Comparison of ENCODE assay signal across 18 cellular contexts in genomic region chr7:149087366-149087765, GRCh38. TPM values are rescaled to one million over a fixed set of nuclear protein-coding genes. Genes with fewer than 3 reads are reported as not detected.
DNase-seq lines count a peak whose midpoint lies in the region; ATAC-seq and TF ChIP-seq lines count a peak whose summit lies in the region.
"Had no signal": no experiment of that assay in that cellular context is flagged by ENCODE, and none has a peak within 500 bp of the region (broad histone marks: within the 10 kb centered on the region; RNA-seq: fewer than 3 reads in every experiment).

No MANE protein-coding gene starts in this region.

- H3K27ac Mint-ChIP-seq in natural killer cell, result peak overlapping the region; percentile 39 to 56
- H3K27ac Mint-ChIP-seq in natural killer cell treated with Interleukin-12 subunit alpha and Interleukin-12 subunit beta and Interleukin-15 and Interleukin-18, amount 100 ng/mL, for 72 hours, result no peak overlapping the region
- H3K27ac Mint-ChIP-seq in T-cell, result peak overlapping the region; percentile 61 to 62
- H3K27ac Mint-ChIP-seq in nephron, result peak overlapping the region in 1 of 3 experiments; percentile 10
- H3K27ac Mint-ChIP-seq: GM23338 had no signal

- CTCF ChIA-PET in T-cell (lab: Charles Lee), result interaction anchor here in 1 of 2 donors (0.7 to 1.5 kb wide), 3 partner anchors 60 to 82 kb away, joined by 3 to 7 read pairs (median 6); partner anchors contain the start of gene ZNF398

- H3K27me3 ChIP-seq in brain microvascular endothelial cell (replicated peaks), result no peaks in the 10 kb centered on the region
- H3K27me3 ChIP-seq: Peyer's patch, SJCRH30 had no signal

- H3K27ac ChIP-seq in brain microvascular endothelial cell, result no peak overlapping the region
- H3K27ac ChIP-seq: KMS-11, Peyer's patch, SJCRH30 had no signal

- no peak for TF ChIP-seq CTCF in natural killer cell (IDR thresholded peaks at IDR 0.05)
- no peak for TF ChIP-seq CTCF in nephron (IDR thresholded peaks at IDR 0.05; ENCODE audit: unreplicated experiment in 3 of 3)
- no peak for TF ChIP-seq CTCF in brain microvascular endothelial cell (IDR thresholded peaks at IDR 0.05; ENCODE audit: low read depth, low read length, missing control alignments)

- intact Hi-C loops in natural killer cell (cut with micrococcal nuclease), result no loop called here

- no peak overlapping the region for H3K4me3 ChIP-seq in brain microvascular endothelial cell (ENCODE audit: low read depth, low read length)
- H3K4me3 ChIP-seq: GM23338, Peyer's patch, SJCRH30 had no signal

- no peaks in the 10 kb centered on the region for H3K36me3 ChIP-seq in brain microvascular endothelial cell (replicated peaks)
- H3K36me3 ChIP-seq: SJCRH30 had no signal

- H3K27me3 Mint-ChIP-seq in natural killer cell (ENCODE audit: low read depth in 2 of 2) (no peaks in the 10 kb centered on the region), T-cell (no peaks in the 10 kb centered on the region), nephron (ENCODE audit: low read depth) (no peaks in the 10 kb centered on the region)
- no peaks in the 10 kb centered on the region for H3K27me3 Mint-ChIP-seq in natural killer cell treated with Interleukin-12 subunit alpha and Interleukin-12 subunit beta and Interleukin-15 and Interleukin-18, amount 100 ng/mL, for 72 hours

- ATAC-seq in natural killer cell (peak; percentile 7 to 31 (median 14)), T-cell (replicated peaks in 1 of 4) (no peak), HG03521 (IDR thresholded peaks at IDR 0.05; ENCODE audit: unreplicated experiment) (no peak), GM21367 (IDR thresholded peaks at IDR 0.05; ENCODE audit: unreplicated experiment) (no peak)
- ATAC-seq in natural killer cell treated with Interleukin-12 subunit alpha and Interleukin-12 subunit beta and Interleukin-15 and Interleukin-18, amount 100 ng/mL, for 72 hours, result no peak
- ATAC-seq: GM23338 had no signal

- H3K9me3 Mint-ChIP-seq in natural killer cell, result no peaks in the 10 kb centered on the region
- H3K9me3 Mint-ChIP-seq in natural killer cell treated with Interleukin-12 subunit alpha and Interleukin-12 subunit beta and Interleukin-15 and Interleukin-18, amount 100 ng/mL, for 72 hours, result peaks cover 5% of the 10 kb centered on the region
- H3K9me3 Mint-ChIP-seq in T-cell, result peaks cover 0 to 10% (median 7%) of the 10 kb centered on the region in 3 donors
- H3K9me3 Mint-ChIP-seq in nephron, result peaks cover 28% of the 10 kb centered on the region

- DNase-seq in natural killer cell (no peak), T-cell (peak in 6 of 34 experiments; percentile 2 to 50 (median 12)), brain microvascular endothelial cell (no peak)
- DNase-seq in natural killer cell treated with Interleukin-12 subunit alpha and Interleukin-12 subunit beta and Interleukin-15 and Interleukin-18, amount 100 ng/mL, for 72 hours (ENCODE audit: low spot score), result no peak
- DNase-seq: HCEC 1CT, IMR-90, NCI-H1694, NCI-H2081, NCI-H2171 treated with DMSO at 0.1 percent for 48 hours, NCI-H446, NCI-H526, Peyer's patch, SJCRH30 had no signal

- POLR2A ChIA-PET in T-cell (lab: Charles Lee), result interaction anchor here in 1 of 2 donors (0.6 kb wide), 1 partner anchor 60 kb away, joined by 5 read pairs; no protein-coding TSS in a partner anchor

- in situ Hi-C loops in brain microvascular endothelial cell (cut with HindIII; ENCODE audit: low pct_ligation_motif_present, low sequenced_read_pairs), result no loop called here

- H3K4me1 Mint-ChIP-seq in natural killer cell, result peaks cover 45 to 47% of the 10 kb centered on the region in 2 donors
- H3K4me1 Mint-ChIP-seq in natural killer cell treated with Interleukin-12 subunit alpha and Interleukin-12 subunit beta and Interleukin-15 and Interleukin-18, amount 100 ng/mL, for 72 hours (ENCODE audit: low read depth in 2 of 2), result peaks cover 20 to 23% of the 10 kb centered on the region in 2 donors
- H3K4me1 Mint-ChIP-seq in T-cell, result peaks cover 29 to 50% (median 32%) of the 10 kb centered on the region in 3 donors
- H3K4me1 Mint-ChIP-seq in nephron, result peaks cover 10% of the 10 kb centered on the region

- H3K36me3 Mint-ChIP-seq in natural killer cell (peaks cover 8% of the 10 kb centered on the region), T-cell (peaks cover 20% of the 10 kb centered on the region), nephron (ENCODE audit: low read depth) (peaks cover 50% of the 10 kb centered on the region)
- H3K36me3 Mint-ChIP-seq in natural killer cell treated with Interleukin-12 subunit alpha and Interleukin-12 subunit beta and Interleukin-15 and Interleukin-18, amount 100 ng/mL, for 72 hours, result peaks cover 8% of the 10 kb centered on the region

- H3K4me3 Mint-ChIP-seq in natural killer cell, result peak overlapping the region; percentile 18
- no peak overlapping the region for H3K4me3 Mint-ChIP-seq in natural killer cell treated with Interleukin-12 subunit alpha and Interleukin-12 subunit beta and Interleukin-15 and Interleukin-18, amount 100 ng/mL, for 72 hours
- peak overlapping the region in 1 of 3 donors; percentile 34 for H3K4me3 Mint-ChIP-seq in T-cell
- peak overlapping the region; percentile 29 to 53 (median 37) for H3K4me3 Mint-ChIP-seq in nephron
- H3K4me3 Mint-ChIP-seq: GM23338 had no signal

RNA-seq across cellular contexts. Expression of gene ZNF786, which starts 3.2 kb away (rescaled TPM):
- total RNA-seq in natural killer cell (1 to 10 TPM; 3.2 to 9.1 (median 4.6) TPM), T-cell (10 to 100 TPM in 3 of 5 donors, 1 to 10 TPM in 2; 6.2 to 21.1 (median 18.8) TPM)
- 10 to 100 TPM in 1 of 2 donors, 1 to 10 TPM in 1; 7.8 to 10.8 TPM for total RNA-seq in natural killer cell treated with Interleukin-12 subunit alpha and Interleukin-12 subunit beta and Interleukin-15 and Interleukin-18, amount 100 ng/mL, for 72 hours

RNA-seq across cellular contexts. Expression of gene ZNF425, which starts 38.8 kb away (rescaled TPM):
- total RNA-seq in natural killer cell, result 1 to 10 TPM; 1.2 to 1.7 (median 1.4) TPM
- total RNA-seq in natural killer cell treated with Interleukin-12 subunit alpha and Interleukin-12 subunit beta and Interleukin-15 and Interleukin-18, amount 100 ng/mL, for 72 hours, result 1 to 10 TPM in 1 of 2 donors, under 1 TPM in 1; 0.39 to 1.4 TPM
- total RNA-seq in T-cell, result 1 to 10 TPM in 4 of 5 donors, under 1 TPM in 1; 0.28 to 2.7 (median 1.9) TPM

RNA-seq across cellular contexts. Expression of gene PDIA4, which starts 59.1 kb away (rescaled TPM):
- total RNA-seq in natural killer cell (10 to 100 TPM; 54.0 to 82.0 (median 62.7) TPM), T-cell (10 to 100 TPM; 40.3 to 75.3 (median 68.4) TPM)
- total RNA-seq in natural killer cell treated with Interleukin-12 subunit alpha and Interleukin-12 subunit beta and Interleukin-15 and Interleukin-18, amount 100 ng/mL, for 72 hours, result 100 to 1,000 TPM; 141 to 159 TPM

RNA-seq across cellular contexts. Expression of gene ZNF398, which starts 59.9 kb away (rescaled TPM):
- total RNA-seq in natural killer cell, result 10 to 100 TPM; 14.8 to 18.5 (median 18.5) TPM
- total RNA-seq in natural killer cell treated with Interleukin-12 subunit alpha and Interleukin-12 subunit beta and Interleukin-15 and Interleukin-18, amount 100 ng/mL, for 72 hours, result 10 to 100 TPM; 17.9 to 20.0 TPM
- total RNA-seq in T-cell, result 10 to 100 TPM; 15.1 to 31.0 (median 28.4) TPM

Comparison
In these comparisons a context has a peak if more than half of its experiments do, and no peak if none do; other contexts are left out.
1. ATAC-seq: peak in natural killer cell (3 of 3); none in natural killer cell treated with Interleukin-12 subunit alpha and Interleukin-12 subunit beta and Interleukin-15 and Interleukin-18, amount 100 ng/mL, for 72 hours (0 of 2), T-cell (0 of 4), HG03521 (single experiment) and GM21367 (single experiment).
2. H3K27ac Mint-ChIP-seq: peak in natural killer cell (2 of 2) and T-cell (2 of 2); none in natural killer cell treated with Interleukin-12 subunit alpha and Interleukin-12 subunit beta and Interleukin-15 and Interleukin-18, amount 100 ng/mL, for 72 hours (0 of 2).